In genomic region chr6:137811121-137811911, GRCh38 we compare ENCODE assay signal across 1 cellular context.
TF ChIP-seq lines count a peak whose summit lies in the region.

No MANE protein-coding gene starts in this region.

TF ChIP-seq in HepG2, 621 proteins besides CTCF, POLR2A, EP300 and RAD21 (continued from another document and continues in another):
- TF ChIP-seq HIC2 (CRISPR knock-in tag; IDR thresholded peaks at IDR 0.05; ENCODE audit: low read depth) (no peak), ZFP36 (IDR thresholded peaks at IDR 0.05; ENCODE audit: borderline replicate concordance, low read depth, low read length, partially characterized antibody) (no peak), ZHX1 (CRISPR knock-in tag; IDR thresholded peaks at IDR 0.05; ENCODE audit: low read depth) (0 out of 2 replicates have a peak, but pooled peaks have one; percentile 40), XRCC5 (optimal IDR thresholded peaks at IDR 0.05; ENCODE audit: low read length) (peak; percentile 45), ZNF124 (CRISPR knock-in tag; IDR thresholded peaks at IDR 0.05) (peak; percentile 55; the same call in 1 of the 2 replicates), ZNF501 (CRISPR knock-in tag; IDR thresholded peaks at IDR 0.05) (peak; percentile 60; the same call in 1 of the 2 replicates), FOXK1 (CRISPR knock-in tag; IDR thresholded peaks at IDR 0.05; ENCODE audit: borderline replicate concordance, low read depth) (0 out of 2 replicates have a peak, but pooled peaks have one; percentile 18), ETV5 (CRISPR knock-in tag; IDR thresholded peaks at IDR 0.05; ENCODE audit: borderline replicate concordance) (peak; percentile 97), ZHX2 (IDR thresholded peaks at IDR 0.05; ENCODE audit: low read depth) (peak; percentile 55; the same call in 1 of the 2 replicates), ZHX2 (CRISPR knock-in tag; IDR thresholded peaks at IDR 0.05; ENCODE audit: borderline replicate concordance) (peak; percentile 61; the same call in 1 of the 2 replicates), KLF11 (CRISPR knock-in tag; IDR thresholded peaks at IDR 0.05) (peak; percentile 88; the same call in 1 of the 2 replicates), THAP11 (CRISPR knock-in tag; IDR thresholded peaks at IDR 0.05) (peak; percentile 48; the same call in 1 of the 2 replicates), SOX5 (CRISPR knock-in tag; IDR thresholded peaks at IDR 0.05; ENCODE audit: borderline replicate concordance) (peak; percentile 94), ZNF546 (CRISPR knock-in tag; conservative IDR thresholded peaks at IDR 0.05) (no peak), ZXDC (CRISPR knock-in tag; IDR thresholded peaks at IDR 0.05) (no peak), HNF4G (IDR thresholded peaks at IDR 0.05; ENCODE audit: borderline replicate concordance, low read depth, low read length) (no peak; the same call in 1 of the 2 replicates), HNF4G (CRISPR knock-in tag; IDR thresholded peaks at IDR 0.05; ENCODE audit: borderline replicate concordance, low read depth) (no peak; the same call in 1 of the 2 replicates), ZNF552 (CRISPR knock-in tag; IDR thresholded peaks at IDR 0.05; ENCODE audit: borderline replicate concordance) (no peak), ZMAT5 (CRISPR knock-in tag; IDR thresholded peaks at IDR 0.05; ENCODE audit: borderline replicate concordance, low read depth) (no peak), RBM39 (IDR thresholded peaks at IDR 0.05; ENCODE audit: low read depth, low read length, poor library complexity, severe bottlenecking) (no peak), ELF1 (CRISPR knock-in tag; IDR thresholded peaks at IDR 0.05) (peak; percentile 79), NFATC3 (CRISPR knock-in tag; IDR thresholded peaks at IDR 0.05) (no peak), SKIL (CRISPR knock-in tag; IDR thresholded peaks at IDR 0.05; ENCODE audit: borderline replicate concordance) (no peak; the same call in 1 of the 2 replicates), TIGD3 (CRISPR knock-in tag; IDR thresholded peaks at IDR 0.05; ENCODE audit: borderline replicate concordance) (no peak), ZNF296 (CRISPR knock-in tag; conservative IDR thresholded peaks at IDR 0.05) (no peak), ONECUT2 (CRISPR knock-in tag; IDR thresholded peaks at IDR 0.05) (0 out of 2 replicates have a peak, but pooled peaks have one; percentile 18), NFKB2 (CRISPR knock-in tag; IDR thresholded peaks at IDR 0.05; ENCODE audit: borderline replicate concordance) (0 out of 2 replicates have a peak, but pooled peaks have one; percentile 27), ZNF724P (CRISPR knock-in tag; IDR thresholded peaks at IDR 0.05; ENCODE audit: borderline replicate concordance) (no peak), MLXIP (CRISPR knock-in tag; IDR thresholded peaks at IDR 0.05; ENCODE audit: borderline replicate concordance) (no peak), TSC22D2 (CRISPR knock-in tag; IDR thresholded peaks at IDR 0.05; ENCODE audit: borderline replicate concordance) (no peak; the same call in 1 of the 2 replicates), ZNF382 (CRISPR knock-in tag; IDR thresholded peaks at IDR 0.05; ENCODE audit: borderline replicate concordance) (no peak), MXD1 (CRISPR knock-in tag; IDR thresholded peaks at IDR 0.05) (no peak), FLYWCH1 (CRISPR knock-in tag; IDR thresholded peaks at IDR 0.05) (no peak), ZNF619 (CRISPR knock-in tag; IDR thresholded peaks at IDR 0.05) (no peak), MEF2D (CRISPR knock-in tag; IDR thresholded peaks at IDR 0.05) (peak; percentile 85), KDM3A (CRISPR knock-in tag; IDR thresholded peaks at IDR 0.05; ENCODE audit: low read depth) (no peak)
